In genomic region chr2:178112202-178113152, GRCh38 we compare ENCODE assay signal across 8 cellular contexts. TPM values are rescaled to one million over a fixed set of nuclear protein-coding genes. Genes with fewer than 3 reads are reported as not detected.
DNase-seq lines count a peak whose midpoint lies in the region; FAIRE-seq and TF ChIP-seq lines count a peak whose summit lies in the region.

A gene with protein sequence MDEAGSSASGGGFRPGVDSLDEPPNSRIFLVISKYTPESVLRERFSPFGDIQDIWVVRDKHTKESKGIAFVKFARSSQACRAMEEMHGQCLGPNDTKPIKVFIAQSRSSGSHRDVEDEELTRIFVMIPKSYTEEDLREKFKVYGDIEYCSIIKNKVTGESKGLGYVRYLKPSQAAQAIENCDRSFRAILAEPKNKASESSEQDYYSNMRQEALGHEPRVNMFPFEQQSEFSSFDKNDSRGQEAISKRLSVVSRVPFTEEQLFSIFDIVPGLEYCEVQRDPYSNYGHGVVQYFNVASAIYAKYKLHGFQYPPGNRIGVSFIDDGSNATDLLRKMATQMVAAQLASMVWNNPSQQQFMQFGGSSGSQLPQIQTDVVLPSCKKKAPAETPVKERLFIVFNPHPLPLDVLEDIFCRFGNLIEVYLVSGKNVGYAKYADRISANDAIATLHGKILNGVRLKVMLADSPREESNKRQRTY (plus strand): TSS chr2:178112437. CDS start chr2:178112547, 110 bp downstream.

- no peak for FAIRE-seq in frontal cortex (lab: Jason Lieb, UNC)

- peak within 1 kb of the TSS; percentile 77 for H3K4me2 ChIP-seq in MM.1S (ENCODE audit: low read depth, low read length)

- H3K4me1 ChIP-seq in MM.1S (ENCODE audit: low read length) = peaks cover 6% of the 10 kb centered on the region; the same call in 1 of the 2 replicates
- H3K4me1 ChIP-seq in SJCRH30 = peaks cover 7% of the 10 kb centered on the region
- H3K4me1 ChIP-seq in neutrophil (ENCODE audit: control insufficient read depth in 1 of 2, insufficient read depth in 1 of 2, low read depth in 1 of 2, low read length in 1 of 2) = peaks cover 8 to 9% of the 10 kb centered on the region in 2 experiments

- H3K9me2 ChIP-seq in MM.1S (replicated peaks; ENCODE audit: insufficient read depth, low read length) = no peaks in the 10 kb centered on the region

- H3K79me2 ChIP-seq in MM.1S (ENCODE audit: low read length) = peaks cover 29% of the 10 kb centered on the region

- H3K27me3 ChIP-seq in MM.1S (replicated peaks; ENCODE audit: insufficient read depth, low read length) (no peaks in the 10 kb centered on the region), SJCRH30 (no peaks in the 10 kb centered on the region), neutrophil (no peaks in the 10 kb centered on the region)

- H3K27ac ChIP-seq in MM.1S (ENCODE audit: low read length) = peak within 1 kb of the TSS; percentile 80; the same call in 1 of the 2 replicates
- peak within 1 kb of the TSS; percentile 6; the same call in 1 of the 2 replicates for H3K27ac ChIP-seq in SJCRH30
- peak within 1 kb of the TSS; percentile 78 for H3K27ac ChIP-seq in neutrophil

- H3K36me3 ChIP-seq in MM.1S (replicated peaks; ENCODE audit: insufficient read depth, low read length) (0 out of 2 replicates have a peak, but pooled peaks cover under 1% of the 10 kb centered on the region), SJCRH30 (no peaks in the 10 kb centered on the region), neutrophil (peaks cover 2% of the 10 kb centered on the region)

- H3K9ac ChIP-seq in MM.1S (ENCODE audit: low read length) = peak within 1 kb of the TSS; percentile 80

- TF ChIP-seq CTCF in MM.1S (IDR thresholded peaks at IDR 0.05; ENCODE audit: low read length) (peak; percentile 95), neutrophil (IDR thresholded peaks at IDR 0.05) (peak; percentile 83)

- DNase-seq in GM04503 (ENCODE audit: low read depth) = peak; percentile 72
- DNase-seq in HCEC 1CT = peak; percentile 96
- peak; percentile 95 for DNase-seq in MM.1S
- DNase-seq in SJCRH30 = peak; percentile 91 to 93
- peak; percentile 80 for DNase-seq in activated gamma-delta T cell treated with anti-CD3 and anti-CD28 coated beads, Interleukin-2, amount 50 U/mL, for 16 hours (ENCODE audit: low read depth)
- DNase-seq in frontal cortex (ENCODE audit: low spot score in 2 of 2) = peak; percentile 72 to 84
- DNase-seq in superior temporal gyrus (ENCODE audit: extremely low spot score) = peak; percentile 90

- peak within 1 kb of the TSS; percentile 92 for H2AFZ ChIP-seq in MM.1S (ENCODE audit: low read length)

- H4K20me1 ChIP-seq in MM.1S (ENCODE audit: insufficient read depth, low read length) = no peaks in the 10 kb centered on the region

- peaks cover 16% of the 10 kb centered on the region; the same call in 1 of the 2 replicates for H3F3A ChIP-seq in MM.1S (ENCODE audit: insufficient read depth, low read length)

- H3K4me3 ChIP-seq in MM.1S (ENCODE audit: low read length) (peak within 1 kb of the TSS; percentile 99), SJCRH30 (peak within 1 kb of the TSS; percentile 76), neutrophil (ENCODE audit: low read depth in 1 of 2, low read length in 1 of 2) (peak within 1 kb of the TSS; percentile 73 to 75)

- H3K9me3 ChIP-seq in MM.1S (replicated peaks; ENCODE audit: insufficient read depth, low read length) (no peaks in the 10 kb centered on the region), SJCRH30 (replicated peaks) (no peaks in the 10 kb centered on the region), neutrophil (no peaks in the 10 kb centered on the region)

RNA-seq across cellular contexts. Expression of the gene that starts here (rescaled TPM):
- 8.8 and 11.6 TPM in 2 replicates for total RNA-seq in SJCRH30 (2014; rRNA removed; shearing (Covaris generic))
- total RNA-seq in frontal cortex = 26.1 TPM

Comparison
In these comparisons a context has a peak if more than half of its experiments do, and no peak if none do; other contexts are left out.
1. Peak in every context shown above with its lines: DNase-seq, H3K4me3 ChIP-seq and H3K27ac ChIP-seq.
2. H3K27ac ChIP-seq: peak in every context shown above with its lines; median percentile 80 in MM.1S; 78 in neutrophil; 6 in SJCRH30.